Comparison of ENCODE assay signal across 30 cellular contexts in the genomic region with DNA sequence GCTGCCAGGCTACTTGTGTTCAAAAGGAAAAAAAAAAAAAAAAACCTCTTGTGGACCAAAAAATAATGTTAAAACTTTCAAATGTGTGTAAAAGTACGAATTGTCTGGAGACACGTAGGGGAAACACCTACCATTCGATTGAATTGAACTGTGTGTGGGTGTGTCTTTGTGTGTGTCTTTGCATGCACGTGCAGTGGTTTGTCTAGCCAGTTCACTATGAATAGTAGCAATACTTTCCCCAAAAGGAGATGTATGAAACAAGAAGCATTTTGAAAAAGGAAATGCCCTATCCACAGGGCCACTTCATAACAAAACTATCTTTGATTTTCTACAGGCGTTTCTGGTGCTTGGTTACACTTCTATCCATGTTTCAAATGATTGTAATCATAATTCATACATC.
"Had no signal": no experiment of that assay in that cellular context is flagged by ENCODE, and none has a peak within 500 bp of the region (broad histone marks: within the 10 kb centered on the region; RNA-seq: fewer than 3 reads in every experiment).

No MANE protein-coding gene starts in this region.

- H3K36me3 ChIP-seq: ascending aorta, breast epithelium, cardiac muscle cell had no signal

- H3K27me3 ChIP-seq: ascending aorta, breast epithelium, cardiac muscle cell had no signal

- H3K27me3 Mint-ChIP-seq: activated CD4-positive, alpha-beta memory T cell treated with anti-CD3 and anti-CD28 coated beads, Interleukin-2, amount 10 ng/mL, durations not matched to agents 7 days and 5 days; activated CD4-positive, alpha-beta T cell treated with anti-CD3 and anti-CD28 coated beads, Interleukin-2, amount 10 ng/mL, durations not matched to agents 7 days and 5 days; activated naive CD4-positive, alpha-beta T cell treated with anti-CD3 and anti-CD28 coated beads, Interleukin-2, amount 10 ng/mL, durations not matched to agents 7 days and 5 days; brain; dendritic cell treated with granulocyte-macrophage colony-stimulating factor and Interleukin-4, amounts not matched to agents 40 ng/mL and 50 ng/mL, for 4 days had no signal

- ATAC-seq: activated naive CD4-positive, alpha-beta T cell treated with anti-CD3 and anti-CD28 coated beads, Interleukin-2, amount 50 U/mL, for 72 hours; esophagus mucosa had no signal

- H3K4me3 ChIP-seq: ascending aorta, breast epithelium, cardiac muscle cell, coronary artery, dorsolateral prefrontal cortex had no signal

- DNase-seq: activated CD4-positive, alpha-beta memory T cell treated with anti-CD3 and anti-CD28 coated beads, Interleukin-2, amount 10 ng/mL, durations not matched to agents 7 days and 5 days; activated CD4-positive, alpha-beta T cell treated with anti-CD3 and anti-CD28 coated beads for 1 hour; activated CD4-positive, alpha-beta T cell treated with anti-CD3 and anti-CD28 coated beads for 4 hours; activated CD4-positive, alpha-beta T cell treated with anti-CD3 and anti-CD28 coated beads, Interleukin-2, amount 10 ng/mL, durations not matched to agents 7 days and 5 days; activated CD4-positive, alpha-beta T cell treated with anti-CD3 and anti-CD28 coated beads, Interleukin-2, amount 50 U/mL, for 4 hours; activated CD8-positive, alpha-beta memory T cell treated with anti-CD3 and anti-CD28 coated beads, Interleukin-2, amount 50 U/mL, for 48 hours; activated gamma-delta T cell; activated naive CD4-positive, alpha-beta T cell; activated naive CD4-positive, alpha-beta T cell treated with anti-CD3 and anti-CD28 coated beads, Interleukin-2, amount 10 ng/mL, durations not matched to agents 7 days and 5 days; activated naive CD8-positive, alpha-beta T cell treated with anti-CD3 and anti-CD28 coated beads, Interleukin-2, amount 10 ng/mL, durations not matched to agents 7 days and 5 days; activated T-cell treated with anti-CD3 and anti-CD28 coated beads for 4 hours; activated T-cell treated with anti-CD3 and anti-CD28 coated beads, Interleukin-2, amount 50 U/mL, for 24 hours; activated T-cell treated with anti-CD3 and anti-CD28 coated beads, Interleukin-2, amount 50 U/mL, for 72 hours; central memory CD4-positive, alpha-beta T cell; cerebellar nuclear complex; dorsolateral prefrontal cortex; effector memory CD4-positive, alpha-beta T cell; endodermal cell; foreskin fibroblast; head of caudate nucleus had no signal

- H3K27ac ChIP-seq: ascending aorta, breast epithelium, cardiac muscle cell, coronary artery, dorsolateral prefrontal cortex, VCaP had no signal

- H3K9me3 Mint-ChIP-seq: activated CD4-positive, alpha-beta memory T cell treated with anti-CD3 and anti-CD28 coated beads, Interleukin-2, amount 10 ng/mL, durations not matched to agents 7 days and 5 days; activated CD4-positive, alpha-beta T cell treated with anti-CD3 and anti-CD28 coated beads, Interleukin-2, amount 10 ng/mL, durations not matched to agents 7 days and 5 days; activated naive CD4-positive, alpha-beta T cell treated with anti-CD3 and anti-CD28 coated beads, Interleukin-2, amount 10 ng/mL, durations not matched to agents 7 days and 5 days; activated naive CD4-positive, alpha-beta T cell treated with anti-CD3 and anti-CD28 coated beads, Interleukin-2, amount 50 U/mL, for 72 hours; activated naive CD8-positive, alpha-beta T cell treated with anti-CD3 and anti-CD28 coated beads, Interleukin-2, amount 10 ng/mL, durations not matched to agents 7 days and 5 days; activated T-cell treated with anti-CD3 and anti-CD28 coated beads, Interleukin-2, amount 50 U/mL, for 24 hours; activated T-cell treated with anti-CD3 and anti-CD28 coated beads, Interleukin-2, amount 50 U/mL, for 72 hours; dendritic cell treated with granulocyte-macrophage colony-stimulating factor and Interleukin-4, amounts not matched to agents 40 ng/mL and 50 ng/mL, for 4 days; endodermal cell; WTC11 had no signal

- H3K4me1 Mint-ChIP-seq: activated CD4-positive, alpha-beta memory T cell treated with anti-CD3 and anti-CD28 coated beads, Interleukin-2, amount 10 ng/mL, durations not matched to agents 7 days and 5 days; activated CD4-positive, alpha-beta T cell treated with anti-CD3 and anti-CD28 coated beads, Interleukin-2, amount 10 ng/mL, durations not matched to agents 7 days and 5 days; activated naive CD4-positive, alpha-beta T cell treated with anti-CD3 and anti-CD28 coated beads, Interleukin-2, amount 10 ng/mL, durations not matched to agents 7 days and 5 days; activated naive CD8-positive, alpha-beta T cell treated with anti-CD3 and anti-CD28 coated beads, Interleukin-2, amount 10 ng/mL, durations not matched to agents 7 days and 5 days; brain had no signal

- H3K36me3 Mint-ChIP-seq: activated naive CD4-positive, alpha-beta T cell treated with anti-CD3 and anti-CD28 coated beads, Interleukin-2, amount 10 ng/mL, durations not matched to agents 7 days and 5 days; activated naive CD4-positive, alpha-beta T cell treated with anti-CD3 and anti-CD28 coated beads, Interleukin-2, amount 50 U/mL, for 72 hours; activated naive CD8-positive, alpha-beta T cell treated with anti-CD3 and anti-CD28 coated beads, Interleukin-2, amount 10 ng/mL, durations not matched to agents 7 days and 5 days; brain; WTC11 had no signal

- H3K4me1 ChIP-seq: ascending aorta, breast epithelium had no signal

- H3K27ac Mint-ChIP-seq: activated CD4-positive, alpha-beta memory T cell treated with anti-CD3 and anti-CD28 coated beads, Interleukin-2, amount 10 ng/mL, durations not matched to agents 7 days and 5 days; activated CD4-positive, alpha-beta T cell treated with anti-CD3 and anti-CD28 coated beads, Interleukin-2, amount 10 ng/mL, durations not matched to agents 7 days and 5 days; activated naive CD4-positive, alpha-beta T cell treated with anti-CD3 and anti-CD28 coated beads, Interleukin-2, amount 10 ng/mL, durations not matched to agents 7 days and 5 days; activated naive CD4-positive, alpha-beta T cell treated with anti-CD3 and anti-CD28 coated beads, Interleukin-2, amount 50 U/mL, for 72 hours; activated naive CD8-positive, alpha-beta T cell treated with anti-CD3 and anti-CD28 coated beads, Interleukin-2, amount 10 ng/mL, durations not matched to agents 7 days and 5 days; activated T-cell treated with anti-CD3 and anti-CD28 coated beads, Interleukin-2, amount 50 U/mL, for 24 hours; activated T-cell treated with anti-CD3 and anti-CD28 coated beads, Interleukin-2, amount 50 U/mL, for 72 hours; brain; dendritic cell treated with granulocyte-macrophage colony-stimulating factor and Interleukin-4, amounts not matched to agents 40 ng/mL and 50 ng/mL, for 4 days; endodermal cell; WTC11 had no signal

- H3K9me3 ChIP-seq: ascending aorta, breast epithelium had no signal

- H3K4me3 Mint-ChIP-seq: activated CD4-positive, alpha-beta memory T cell treated with anti-CD3 and anti-CD28 coated beads, Interleukin-2, amount 10 ng/mL, durations not matched to agents 7 days and 5 days; activated CD4-positive, alpha-beta T cell treated with anti-CD3 and anti-CD28 coated beads, Interleukin-2, amount 10 ng/mL, durations not matched to agents 7 days and 5 days; activated naive CD4-positive, alpha-beta T cell treated with anti-CD3 and anti-CD28 coated beads, Interleukin-2, amount 10 ng/mL, durations not matched to agents 7 days and 5 days; activated naive CD8-positive, alpha-beta T cell treated with anti-CD3 and anti-CD28 coated beads, Interleukin-2, amount 10 ng/mL, durations not matched to agents 7 days and 5 days; activated T-cell treated with anti-CD3 and anti-CD28 coated beads, Interleukin-2, amount 50 U/mL, for 24 hours; activated T-cell treated with anti-CD3 and anti-CD28 coated beads, Interleukin-2, amount 50 U/mL, for 72 hours; brain; dendritic cell treated with granulocyte-macrophage colony-stimulating factor and Interleukin-4, amounts not matched to agents 40 ng/mL and 50 ng/mL, for 4 days; endodermal cell; WTC11 had no signal
